In the genomic region with DNA sequence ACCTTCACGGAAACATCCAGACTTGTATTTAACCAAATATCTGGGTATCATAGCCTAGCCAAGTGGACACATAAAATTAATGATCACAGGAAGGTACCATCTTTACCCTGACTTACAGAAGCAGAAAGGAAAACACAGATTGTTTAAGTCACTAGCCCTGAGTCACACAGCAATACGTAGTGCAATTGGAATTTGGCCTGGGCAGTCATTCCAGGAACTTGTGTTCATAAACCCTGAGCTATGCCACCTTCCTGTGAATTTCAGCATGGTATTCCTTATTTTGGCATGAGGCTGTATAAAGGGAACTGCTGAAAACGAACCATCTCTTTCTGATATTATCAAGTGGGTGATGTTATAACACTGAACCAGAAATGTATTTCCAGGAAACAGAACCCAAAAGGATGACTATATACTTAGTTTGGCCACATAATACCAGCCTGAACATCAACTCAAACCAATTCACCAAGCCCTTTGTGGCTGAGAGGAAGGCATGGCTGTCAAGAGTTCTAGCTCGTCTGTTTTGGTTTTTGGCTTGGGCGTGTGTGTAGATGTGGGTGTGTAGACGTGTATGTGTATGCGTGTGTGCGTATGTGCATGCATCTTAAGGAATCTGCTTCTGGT, we compare ENCODE assay signal across 12 cellular contexts.
DNase-seq lines count a peak whose midpoint lies in the region; ATAC-seq, FAIRE-seq and TF ChIP-seq lines count a peak whose summit lies in the region.
"Had no signal": no experiment of that assay in that cellular context is flagged by ENCODE, and none has a peak within 500 bp of the region (broad histone marks: within the 10 kb centered on the region; RNA-seq: fewer than 3 reads in every experiment).

No MANE protein-coding gene starts in this region.

- FAIRE-seq in bronchial epithelial cell (lab: Jason Lieb, UNC) (no peak), HepG2 (lab: Jason Lieb, UNC) (no peak)

- H3K27ac ChIP-seq in ACC112 (ENCODE audit: low read depth, low read length) (peak overlapping the region; percentile 77), HepG2 (ENCODE audit: extremely low read length, insufficient read depth, low read length) (no peak overlapping the region), OCI-LY7 (ENCODE audit: low read depth, low read length, poor library complexity, severe bottlenecking) (no peak overlapping the region)
- H3K27ac ChIP-seq: BLaER1 had no signal

- no peaks in the 10 kb centered on the region for H3K9me2 ChIP-seq in OCI-LY7 (ENCODE audit: insufficient read depth, low read length)

- TF ChIP-seq EP300 in HepG2 (IDR thresholded peaks at IDR 0.05; ENCODE audit: low read depth in 2 of 2, low read length in 2 of 2): no peak
- TF ChIP-seq EP300 in HepG2 (CRISPR knock-in tag; IDR thresholded peaks at IDR 0.05; ENCODE audit: borderline replicate concordance): no peak

- POLR2A ChIA-PET in HepG2 (lab: Yijun Ruan, JAX) (no interaction called here), OCI-LY7 (lab: Charles Lee) (no interaction called here)

- H3K4me2 ChIP-seq in HepG2 (ENCODE audit: low read depth, low read length) (no peak overlapping the region), OCI-LY7 (ENCODE audit: low read length) (no peak overlapping the region)
- H3K4me2 ChIP-seq: BLaER1 had no signal

- in situ Hi-C loops in HepG2 (cut with HindIII; ENCODE audit: extremely low pct_ligation_motif_present, low pct_unique_long_range_greater_than_20kb): no loop called here

- H3K4me1 ChIP-seq in ACC112 (ENCODE audit: control insufficient read depth, insufficient read depth, low read length, unreplicated experiment) (peaks cover 43% of the 10 kb centered on the region), HepG2 (ENCODE audit: insufficient read depth, low read length) (peaks cover 42% of the 10 kb centered on the region), OCI-LY7 (ENCODE audit: insufficient read depth, low read length, poor library complexity, severe bottlenecking) (peaks cover 21% of the 10 kb centered on the region)

- H3K79me2 ChIP-seq in ACC112 (ENCODE audit: control insufficient read depth, insufficient read depth, low read length, unreplicated experiment): no peaks in the 10 kb centered on the region
- H3K79me2 ChIP-seq in HepG2 (ENCODE audit: insufficient read depth, low read length): no peaks in the 10 kb centered on the region
- H3K79me2 ChIP-seq in OCI-LY7 (ENCODE audit: insufficient read depth, low read depth, low read length): no peaks in the 10 kb centered on the region

- H4K20me1 ChIP-seq in HepG2 (ENCODE audit: insufficient read depth, low read length) (no peaks in the 10 kb centered on the region), OCI-LY7 (ENCODE audit: insufficient read depth, low read length) (no peaks in the 10 kb centered on the region)
- H4K20me1 ChIP-seq: BLaER1 had no signal

- 96% methylated on average over 8 of the region's 8 CpGs for WGBS in HepG2 (ENCODE audit: low lambda C conversion rate)

- H3K27me3 ChIP-seq in ACC112 (ENCODE audit: insufficient read depth, low read length): no peaks in the 10 kb centered on the region
- no peaks in the 10 kb centered on the region for H3K27me3 ChIP-seq in bronchial epithelial cell (ENCODE audit: control insufficient read depth, insufficient read depth, low read length)
- H3K27me3 ChIP-seq in HepG2 (ENCODE audit: control insufficient read depth in 1 of 2, insufficient read depth in 2 of 2, low read length in 2 of 2): no peaks in the 10 kb centered on the region
- H3K27me3 ChIP-seq: BLaER1 had no signal

- CTCF ChIA-PET in HepG2 (lab: Yijun Ruan, JAX; ENCODE audit: low intra/inter-chr PET ratio, low total read pairs) (no interaction called here), OCI-LY7 (lab: Charles Lee; ENCODE audit: unreplicated experiment) (no interaction called here)

- no peak for TF ChIP-seq POLR2A in HepG2 (IDR thresholded peaks at IDR 0.05; ENCODE audit: insufficient read depth in 1 of 2, low read depth in 2 of 2, low read length in 2 of 2)

- H3K4me3 ChIP-seq in ACC112 (ENCODE audit: low read depth, low read length) (no peak overlapping the region), bronchial epithelial cell (ENCODE audit: low read depth, low read length) (no peak overlapping the region), HepG2 (replicated peaks in 1 of 3; ENCODE audit: insufficient read depth in 1 of 3, low read depth in 2 of 3, low read length in 3 of 3) (no peak overlapping the region), OCI-LY7 (ENCODE audit: low read depth, low read length, poor library complexity, severe bottlenecking) (no peak overlapping the region)
- H3K4me3 ChIP-seq: BLaER1, coronary artery had no signal

- TF ChIP-seq CTCF in bronchial epithelial cell (IDR thresholded peaks at IDR 0.05; ENCODE audit: insufficient read depth, low read length, severe bottlenecking): no peak
- no peak for TF ChIP-seq CTCF in HepG2 (CRISPR knock-in tag; IDR thresholded peaks at IDR 0.05)
- no peak for TF ChIP-seq CTCF in OCI-LY7 (conservative IDR thresholded peaks at IDR 0.05; ENCODE audit: low read length)

- no peak overlapping the region for H3K9ac ChIP-seq in HepG2 (ENCODE audit: insufficient read depth, low read depth, low read length)
- H3K9ac ChIP-seq: BLaER1 had no signal

- TF ChIP-seq RAD21 in HepG2 (CRISPR knock-in tag; IDR thresholded peaks at IDR 0.05): no peak

- ATAC-seq in HepG2 (no peak), HG03378 (IDR thresholded peaks at IDR 0.05; ENCODE audit: unreplicated experiment) (no peak), GM21423 (IDR thresholded peaks at IDR 0.05; ENCODE audit: unreplicated experiment) (no peak)

- peak; percentile 9 for DNase-seq in HT-29 (ENCODE audit: low spot score)
- peak; percentile 84 for DNase-seq in bronchial epithelial cell (ENCODE audit: low read depth)
- no peak for DNase-seq in HepG2 (ENCODE audit: low spot score)
- no peak for DNase-seq in OCI-LY7 (ENCODE audit: low spot score)
- DNase-seq in D341Med (ENCODE audit: low spot score): no peak
- DNase-seq: NCI-H524 treated with DMSO at 0.1 percent for 48 hours, occipital lobe had no signal

- H3K36me3 ChIP-seq in ACC112 (ENCODE audit: insufficient read depth, low read length) (no peaks in the 10 kb centered on the region), bronchial epithelial cell (ENCODE audit: control insufficient read depth, insufficient read depth, low read length) (no peaks in the 10 kb centered on the region), HepG2 (replicated peaks in 1 of 2; ENCODE audit: control insufficient read depth in 1 of 2, insufficient read depth in 2 of 2, low read length in 2 of 2) (no peaks in the 10 kb centered on the region; a peak in 1 of 5 replicates), OCI-LY7 (ENCODE audit: insufficient read depth, low read length) (no peaks in the 10 kb centered on the region)
- H3K36me3 ChIP-seq: BLaER1 had no signal

- intact Hi-C loops in HepG2 (cut with micrococcal nuclease; ENCODE audit: unreplicated experiment): no loop called here
- intact Hi-C loops in OCI-LY7 (cut with micrococcal nuclease; ENCODE audit: unreplicated experiment): no loop called here

- H3K9me3 ChIP-seq in HepG2 (ENCODE audit: low read length) (no peaks in the 10 kb centered on the region), OCI-LY7 (ENCODE audit: low read length) (no peaks in the 10 kb centered on the region)
- H3K9me3 ChIP-seq: BLaER1 had no signal

- BruUV-seq in HepG2 (replicated peaks; lab: Mats Ljungman, UMichigan) (no TSS peak), OCI-LY7 (replicated peaks; lab: Mats Ljungman, UMichigan) (no TSS peak)

- H2AFZ ChIP-seq in ACC112 (ENCODE audit: low read length, unreplicated experiment) (no peak overlapping the region), HepG2 (ENCODE audit: low read length) (no peak overlapping the region), OCI-LY7 (ENCODE audit: low read length) (no peak overlapping the region)

TF ChIP-seq in HepG2, 621 proteins besides CTCF, POLR2A, EP300 and RAD21 (continues in another document):
- TF ChIP-seq, protein P1, sequence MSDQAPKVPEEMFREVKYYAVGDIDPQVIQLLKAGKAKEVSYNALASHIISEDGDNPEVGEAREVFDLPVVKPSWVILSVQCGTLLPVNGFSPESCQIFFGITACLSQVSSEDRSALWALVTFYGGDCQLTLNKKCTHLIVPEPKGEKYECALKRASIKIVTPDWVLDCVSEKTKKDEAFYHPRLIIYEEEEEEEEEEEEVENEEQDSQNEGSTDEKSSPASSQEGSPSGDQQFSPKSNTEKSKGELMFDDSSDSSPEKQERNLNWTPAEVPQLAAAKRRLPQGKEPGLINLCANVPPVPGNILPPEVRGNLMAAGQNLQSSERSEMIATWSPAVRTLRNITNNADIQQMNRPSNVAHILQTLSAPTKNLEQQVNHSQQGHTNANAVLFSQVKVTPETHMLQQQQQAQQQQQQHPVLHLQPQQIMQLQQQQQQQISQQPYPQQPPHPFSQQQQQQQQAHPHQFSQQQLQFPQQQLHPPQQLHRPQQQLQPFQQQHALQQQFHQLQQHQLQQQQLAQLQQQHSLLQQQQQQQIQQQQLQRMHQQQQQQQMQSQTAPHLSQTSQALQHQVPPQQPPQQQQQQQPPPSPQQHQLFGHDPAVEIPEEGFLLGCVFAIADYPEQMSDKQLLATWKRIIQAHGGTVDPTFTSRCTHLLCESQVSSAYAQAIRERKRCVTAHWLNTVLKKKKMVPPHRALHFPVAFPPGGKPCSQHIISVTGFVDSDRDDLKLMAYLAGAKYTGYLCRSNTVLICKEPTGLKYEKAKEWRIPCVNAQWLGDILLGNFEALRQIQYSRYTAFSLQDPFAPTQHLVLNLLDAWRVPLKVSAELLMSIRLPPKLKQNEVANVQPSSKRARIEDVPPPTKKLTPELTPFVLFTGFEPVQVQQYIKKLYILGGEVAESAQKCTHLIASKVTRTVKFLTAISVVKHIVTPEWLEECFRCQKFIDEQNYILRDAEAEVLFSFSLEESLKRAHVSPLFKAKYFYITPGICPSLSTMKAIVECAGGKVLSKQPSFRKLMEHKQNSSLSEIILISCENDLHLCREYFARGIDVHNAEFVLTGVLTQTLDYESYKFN (CRISPR knock-in tag; conservative IDR thresholded peaks at IDR 0.05): no peak
- TF ChIP-seq ZNF768 (CRISPR knock-in tag; IDR thresholded peaks at IDR 0.05) (peak; percentile 34; the same call in 1 of the 2 replicates), MAFK (conservative IDR thresholded peaks at IDR 0.05 in 1 of 2, IDR thresholded peaks at IDR 0.05 in 1 of 2; ENCODE audit: low read length in 2 of 2) (no peak), ZSCAN30 (CRISPR knock-in tag; IDR thresholded peaks at IDR 0.05) (no peak)
- TF ChIP-seq, protein P2, sequence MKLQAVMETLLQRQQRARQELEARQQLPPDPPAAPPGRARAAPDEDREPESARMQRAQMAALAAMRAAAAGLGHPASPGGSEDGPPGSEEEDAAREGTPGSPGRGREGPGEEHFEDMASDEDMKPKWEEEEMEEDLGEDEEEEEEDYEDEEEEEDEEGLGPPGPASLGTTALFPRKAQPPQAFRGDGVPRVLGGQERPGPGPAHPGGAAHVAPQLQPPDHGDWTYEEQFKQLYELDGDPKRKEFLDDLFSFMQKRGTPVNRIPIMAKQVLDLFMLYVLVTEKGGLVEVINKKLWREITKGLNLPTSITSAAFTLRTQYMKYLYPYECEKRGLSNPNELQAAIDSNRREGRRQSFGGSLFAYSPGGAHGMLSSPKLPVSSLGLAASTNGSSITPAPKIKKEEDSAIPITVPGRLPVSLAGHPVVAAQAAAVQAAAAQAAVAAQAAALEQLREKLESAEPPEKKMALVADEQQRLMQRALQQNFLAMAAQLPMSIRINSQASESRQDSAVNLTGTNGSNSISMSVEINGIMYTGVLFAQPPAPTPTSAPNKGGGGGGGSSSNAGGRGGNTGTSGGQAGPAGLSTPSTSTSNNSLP (IDR thresholded peaks at IDR 0.05; ENCODE audit: low read depth, low read length): no peak

Comparison
In these comparisons a context has a peak if more than half of its experiments do, and no peak if none do; other contexts are left out.
1. DNase-seq: peak in HT-29 (single experiment) and bronchial epithelial cell (single experiment); none in HepG2 (single experiment), OCI-LY7 (single experiment) and D341Med (single experiment).